1 cellular context compared by ENCODE assay signal in the genomic region with DNA sequence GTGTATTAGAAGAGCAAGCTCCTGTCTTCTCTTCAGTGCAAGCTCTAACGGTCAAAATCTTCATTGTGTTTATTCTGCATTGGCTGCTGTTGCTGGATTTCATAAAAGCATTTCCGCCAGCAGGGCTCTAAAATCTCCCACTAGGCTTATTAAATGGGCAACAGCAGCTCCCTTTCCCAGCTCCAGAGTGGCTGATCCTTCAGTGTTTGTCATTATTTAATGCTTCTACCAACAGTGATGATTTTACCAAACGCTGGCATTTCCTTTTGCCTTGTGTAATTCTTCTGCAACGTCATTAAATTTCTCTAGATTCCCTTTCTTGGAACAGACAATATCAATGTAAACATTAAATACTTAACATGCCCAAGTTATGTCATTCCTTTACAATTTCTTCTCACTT.
TF ChIP-seq lines count a peak whose summit lies in the region.

No MANE protein-coding gene starts in this region.

TF ChIP-seq in WTC11, 78 proteins besides CTCF, POLR2A, EP300 and RAD21 (continued from another document):
- no peak for TF ChIP-seq PRDM15 (CRISPR knock-in tag; IDR thresholded peaks at IDR 0.05)
